33 cellular contexts compared by ENCODE assay signal in the genomic region with DNA sequence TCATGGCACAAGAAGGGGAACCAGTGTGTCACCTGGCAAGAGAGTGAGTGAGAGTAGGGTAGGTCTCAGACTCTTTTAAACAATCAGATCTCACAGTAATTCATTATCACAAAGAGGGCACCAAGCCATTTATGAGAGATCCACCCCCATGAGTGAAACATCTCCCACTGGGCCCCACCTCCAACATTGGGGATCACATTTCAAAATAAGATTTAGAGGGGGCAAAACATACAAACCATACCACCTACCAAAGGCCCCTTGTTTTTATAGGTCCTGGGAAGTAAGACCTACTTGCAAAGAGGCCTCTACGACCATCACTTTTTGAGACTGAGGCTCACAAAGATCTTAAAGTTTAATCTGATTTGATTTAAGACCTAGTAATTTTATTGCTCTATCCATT.
"Had no signal": no experiment of that assay in that cellular context is flagged by ENCODE, and none has a peak within 500 bp of the region (broad histone marks: within the 10 kb centered on the region; RNA-seq: fewer than 3 reads in every experiment).

No MANE protein-coding gene starts in this region.

- H3K27me3 ChIP-seq: MG63 had no signal

- H3K4me3 ChIP-seq: MG63 had no signal

- DNase-seq: Kasumi-1, MG63, MM.1S, MV-4-11, NCI-H1048, NCI-H1092, NCI-H1092 treated with DMSO at 0.1 percent for 48 hours, NCI-H1105, NCI-H1105 treated with DMSO at 0.1 percent for 48 hours, NCI-H1417, NCI-H1417 treated with DMSO at 0.1 percent for 48 hours, NCI-H1436, NCI-H1436 treated with DMSO at 0.1 percent for 48 hours, NCI-H146, NCI-H1694, NCI-H1694 treated with DMSO at 0.1 percent for 48 hours, NCI-H187, NCI-H187 treated with DMSO at 0.1 percent for 48 hours, NCI-H1930, NCI-H2029, NCI-H2081, NCI-H2081 treated with DMSO at 0.1 percent for 48 hours, NCI-H2107, NCI-H2171, NCI-H2171 treated with DMSO at 0.1 percent for 48 hours, NCI-H2227 treated with DMSO at 0.1 percent for 48 hours, NCI-H226, NCI-H345, NCI-H446, NCI-H446 treated with DMSO at 0.1 percent for 48 hours, NCI-H510A, NCI-H510A treated with DMSO at 0.1 percent for 48 hours, NCI-H524 had no signal

- H3K9me3 ChIP-seq: MG63 had no signal

- H3K36me3 ChIP-seq: MG63 had no signal
